In the genomic region with DNA sequence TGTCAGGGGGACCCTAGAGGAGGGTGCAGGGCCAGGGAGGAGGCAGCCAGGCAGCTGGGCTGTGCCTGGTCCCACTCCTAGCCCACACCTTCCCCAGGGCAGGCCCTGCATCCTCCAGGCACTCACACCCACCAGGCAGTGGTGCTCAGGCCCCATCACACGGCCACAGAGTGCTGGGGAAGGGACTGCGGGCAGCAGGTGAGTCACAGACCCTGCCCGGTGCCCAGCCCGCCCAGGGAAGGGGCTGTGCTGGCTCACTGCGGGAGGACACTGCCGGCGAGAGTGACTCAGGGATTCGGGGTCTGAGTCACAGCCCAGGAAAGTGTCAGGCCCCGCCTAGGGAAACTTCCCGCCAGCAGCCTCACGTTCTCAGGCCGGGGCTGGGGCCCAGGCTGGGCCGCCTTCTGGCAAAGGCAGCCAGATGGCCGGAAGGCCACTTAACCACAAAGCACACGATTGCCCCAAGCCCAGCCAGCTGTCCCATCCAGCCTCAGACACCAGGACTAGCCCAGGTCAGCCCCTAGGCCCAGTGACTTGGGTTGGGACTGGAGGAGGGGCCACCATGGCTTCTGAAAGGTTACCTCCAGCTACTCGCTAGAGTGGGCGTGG, we compare ENCODE assay signal across 8 cellular contexts. TPM values are rescaled to one million over a fixed set of nuclear protein-coding genes. Genes with fewer than 3 reads are reported as not detected.
DNase-seq lines count a peak whose midpoint lies in the region; ATAC-seq, FAIRE-seq and TF ChIP-seq lines count a peak whose summit lies in the region.

No MANE protein-coding gene starts in this region.

- no peak for TF ChIP-seq CTCF in psoas muscle (IDR thresholded peaks at IDR 0.05)

- H3K4me3 ChIP-seq in ACC112 (ENCODE audit: low read depth, low read length) (no peak overlapping the region), psoas muscle (peak overlapping the region; percentile 44)

- in situ Hi-C loops in GM18951 (cut with MboI; ENCODE audit: low sequenced_read_pairs, unreplicated experiment) = no loop called here

- FAIRE-seq in urothelium cell line (lab: Jason Lieb, UNC) = peak; percentile 98

- H3K79me2 ChIP-seq in ACC112 (ENCODE audit: control insufficient read depth, insufficient read depth, low read length, unreplicated experiment) = peaks cover 6% of the 10 kb centered on the region

- no peak overlapping the region for H2AFZ ChIP-seq in ACC112 (ENCODE audit: low read length, unreplicated experiment)

- H3K36me3 ChIP-seq in ACC112 (ENCODE audit: insufficient read depth, low read length) = 0 out of 2 replicates have a peak, but pooled peaks cover 4% of the 10 kb centered on the region
- peaks cover 6 to 43% of the 10 kb centered on the region in 2 donors for H3K36me3 ChIP-seq in psoas muscle (ENCODE audit: insufficient read depth in 1 of 2, low read depth in 1 of 2)

- peak; percentile 94 for DNase-seq in RKO (ENCODE audit: low spot score)
- DNase-seq in activated T-helper 9 cell treated with anti-CD3 and anti-CD28 coated beads, Interleukin-2, amount 50 U/mL, for 16 hours (ENCODE audit: low read depth) = peak; percentile 73
- peak; percentile 69 for DNase-seq in globus pallidus (ENCODE audit: low spot score)
- DNase-seq in psoas muscle = peak; percentile 97 to 98
- DNase-seq in urothelium cell line (ENCODE audit: low spot score) = peak; percentile 100

- no peaks in the 10 kb centered on the region for H3K9me3 ChIP-seq in psoas muscle

- ATAC-seq in HG03097 (IDR thresholded peaks at IDR 0.05; ENCODE audit: low FRiP score, unreplicated experiment) (peak; percentile 89), psoas muscle (peak; percentile 69 to 78 (median 74))

- H3K27ac ChIP-seq in ACC112 (ENCODE audit: low read depth, low read length) (peak overlapping the region; percentile 79), psoas muscle (peak overlapping the region; percentile 98)

- intact Hi-C loops in psoas muscle (cut with DNase I) = loop anchor here (5.0 kb wide), 3 partner anchors 38 to 108 kb away; no protein-coding TSS in a partner anchor

- H3K27me3 ChIP-seq in ACC112 (ENCODE audit: insufficient read depth, low read length) (no peaks in the 10 kb centered on the region), psoas muscle (ENCODE audit: insufficient read depth in 3 of 3, low read length in 2 of 3) (no peaks in the 10 kb centered on the region)

- peak; percentile 35 for TF ChIP-seq POLR2A in GM18951 (IDR thresholded peaks at IDR 0.05; ENCODE audit: extremely low read depth, insufficient read depth, insufficient read length)

- WGBS in psoas muscle, 3 donors = 5 to 11% (median 6%) methylated on average over 16 to 17 of the region's 17 CpGs

- H3K4me1 ChIP-seq in ACC112 (ENCODE audit: control insufficient read depth, insufficient read depth, low read length, unreplicated experiment) (peaks cover 42% of the 10 kb centered on the region), psoas muscle (peaks cover 70% of the 10 kb centered on the region)

RNA-seq across cellular contexts. Expression of a gene that starts 42.2 kb away (rescaled TPM):
- 1,000 to 10,000 TPM; 1,036 to 1,643 (median 1,260) TPM for total RNA-seq in psoas muscle
- 1,000 to 10,000 TPM in 2 of 3 donors, 100 to 1,000 TPM in 1; 615 to 1,667 (median 1,547) TPM for polyA plus RNA-seq in psoas muscle
